ENCODE assay signal across 8 cellular contexts in the genomic region with DNA sequence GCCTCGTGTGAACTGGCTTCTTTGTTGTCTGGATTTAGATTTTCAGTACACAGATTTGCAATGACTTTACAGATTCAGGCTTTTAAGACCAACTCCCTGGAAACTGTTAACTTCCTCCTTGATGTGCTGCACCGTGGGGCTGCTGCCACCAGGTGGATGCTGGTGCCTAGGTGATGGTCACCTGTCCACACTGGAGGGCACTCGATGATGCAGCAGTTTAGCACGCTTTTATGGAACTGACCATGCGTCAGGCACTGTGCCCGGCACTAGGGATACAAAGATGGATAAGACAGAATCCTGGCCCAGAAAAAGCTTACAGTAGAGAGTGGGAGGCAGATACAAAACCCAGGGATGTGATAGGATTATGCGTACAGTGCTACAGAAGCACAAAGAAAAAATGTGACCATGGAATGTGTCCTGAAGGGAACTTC.
A peak's percentile ranks its signal among the peaks of the same experiment; 100 is the strongest.
DNase-seq lines count a peak whose midpoint lies in the region; ATAC-seq and TF ChIP-seq lines count a peak whose summit lies in the region.

No MANE protein-coding gene starts in this region.

- no peaks in the 10 kb centered on the region for H3K9me3 ChIP-seq in AG04450 (ENCODE audit: control insufficient read depth, insufficient read depth, low read length)
- H3K9me3 ChIP-seq in OCI-LY3 (ENCODE audit: insufficient read depth, low read length): no peaks in the 10 kb centered on the region

- no peak overlapping the region for H3K4me3 Mint-ChIP-seq in activated T-helper 1 cell treated with anti-CD3 and anti-CD28 coated beads, Interleukin-12 subunit alpha, Interleukin-12 subunit beta, Interleukin-2, Interleukin-4 antibody, amounts not matched to agents 30 ng/mL and 10 ng/mL and 1 ng/mL, durations not matched to agents 14 hours and 24 hours and 36 hours

- TF ChIP-seq CTCF in AG04450 (IDR thresholded peaks at IDR 0.05; ENCODE audit: low read depth, low read length) (0 out of 2 replicates have a peak, but pooled peaks have one; percentile 24), OCI-LY3 (IDR thresholded peaks at IDR 0.05; ENCODE audit: low read depth, low read length) (peak; percentile 73), foreskin keratinocyte (conservative IDR thresholded peaks at IDR 0.05) (peak; percentile 50)

- H3K36me3 Mint-ChIP-seq in activated T-helper 1 cell treated with anti-CD3 and anti-CD28 coated beads, Interleukin-12 subunit alpha, Interleukin-12 subunit beta, Interleukin-2, Interleukin-4 antibody, amounts not matched to agents 30 ng/mL and 10 ng/mL and 1 ng/mL, durations not matched to agents 14 hours and 24 hours and 36 hours (ENCODE audit: low read depth): no peaks in the 10 kb centered on the region

- no peak overlapping the region for H2AFZ ChIP-seq in OCI-LY3 (ENCODE audit: low read depth, low read length)

- no peaks in the 10 kb centered on the region for H4K20me1 ChIP-seq in OCI-LY3 (ENCODE audit: insufficient read depth, low read length)

- H3K27me3 ChIP-seq in AG04450 (ENCODE audit: control insufficient read depth, insufficient read depth, low read length) (peaks cover 2% of the 10 kb centered on the region), OCI-LY3 (ENCODE audit: low read depth, low read length) (no peaks in the 10 kb centered on the region), foreskin keratinocyte (peaks cover 5% of the 10 kb centered on the region)

- POLR2A ChIA-PET in AG04450 (lab: Yijun Ruan, JAX): no interaction called here

- H3K4me2 ChIP-seq in OCI-LY3 (ENCODE audit: low read length): no peak overlapping the region

- no peaks in the 10 kb centered on the region for H3K9me3 Mint-ChIP-seq in activated T-helper 1 cell treated with anti-CD3 and anti-CD28 coated beads, Interleukin-12 subunit alpha, Interleukin-12 subunit beta, Interleukin-2, Interleukin-4 antibody, amounts not matched to agents 30 ng/mL and 10 ng/mL and 1 ng/mL, durations not matched to agents 14 hours and 24 hours and 36 hours

- DNase-seq in AG04450 (ENCODE audit: low read depth, low spot score): no peak
- peak in 1 of 2 donors; percentile 11 for DNase-seq in foreskin keratinocyte
- no peak for DNase-seq in HCEC 1CT
- no peak for DNase-seq in activated T-helper 1 cell treated with anti-CD3 and anti-CD28 coated beads, Interleukin-12 subunit alpha, Interleukin-12 subunit beta, Interleukin-2, Interleukin-4 antibody, amounts not matched to agents 30 ng/mL and 10 ng/mL and 1 ng/mL, durations not matched to agents 14 hours and 24 hours and 36 hours (ENCODE audit: low spot score)

- H3K27ac ChIP-seq in AG04450 (ENCODE audit: low read depth, low read length): no peak overlapping the region
- H3K27ac ChIP-seq in OCI-LY3 (ENCODE audit: low read length): no peak overlapping the region
- no peak overlapping the region for H3K27ac ChIP-seq in foreskin keratinocyte

- intact Hi-C loops in activated T-helper 1 cell treated with anti-CD3 and anti-CD28 coated beads, Interleukin-12 subunit alpha, Interleukin-12 subunit beta, Interleukin-2, Interleukin-4 antibody, amounts not matched to agents 30 ng/mL and 10 ng/mL and 1 ng/mL, durations not matched to agents 14 hours and 24 hours and 36 hours (cut with micrococcal nuclease): loop anchor here (1.0 kb wide), 1 partner anchor 172 kb away; no protein-coding TSS in a partner anchor

- H3K9ac ChIP-seq in OCI-LY3 (ENCODE audit: low read length): no peak overlapping the region

- H3K4me3 ChIP-seq in AG04450 (ENCODE audit: low read depth, low read length) (no peak overlapping the region), OCI-LY3 (ENCODE audit: low read length) (no peak overlapping the region)

- no peaks in the 10 kb centered on the region for H3K36me3 ChIP-seq in OCI-LY3 (replicated peaks; ENCODE audit: low read depth, low read length)

- H3K27ac Mint-ChIP-seq in activated T-helper 1 cell treated with anti-CD3 and anti-CD28 coated beads, Interleukin-12 subunit alpha, Interleukin-12 subunit beta, Interleukin-2, Interleukin-4 antibody, amounts not matched to agents 30 ng/mL and 10 ng/mL and 1 ng/mL, durations not matched to agents 14 hours and 24 hours and 36 hours: no peak overlapping the region

- H3K79me2 ChIP-seq in OCI-LY3 (ENCODE audit: low read length): no peaks in the 10 kb centered on the region

- CTCF ChIA-PET in AG04450 (lab: Charles Lee): no interaction called here

- H3K27me3 Mint-ChIP-seq in activated T-helper 1 cell treated with anti-CD3 and anti-CD28 coated beads, Interleukin-12 subunit alpha, Interleukin-12 subunit beta, Interleukin-2, Interleukin-4 antibody, amounts not matched to agents 30 ng/mL and 10 ng/mL and 1 ng/mL, durations not matched to agents 14 hours and 24 hours and 36 hours (ENCODE audit: insufficient read depth): peaks cover 3% of the 10 kb centered on the region

- ATAC-seq in GM19324 (IDR thresholded peaks at IDR 0.05; ENCODE audit: low FRiP score, unreplicated experiment) (peak; percentile 67), foreskin keratinocyte (peak; percentile 67), GM18870 (IDR thresholded peaks at IDR 0.05; ENCODE audit: unreplicated experiment) (no peak), GM21423 (IDR thresholded peaks at IDR 0.05; ENCODE audit: unreplicated experiment) (no peak)

- no peaks in the 10 kb centered on the region for H3K4me1 Mint-ChIP-seq in activated T-helper 1 cell treated with anti-CD3 and anti-CD28 coated beads, Interleukin-12 subunit alpha, Interleukin-12 subunit beta, Interleukin-2, Interleukin-4 antibody, amounts not matched to agents 30 ng/mL and 10 ng/mL and 1 ng/mL, durations not matched to agents 14 hours and 24 hours and 36 hours (ENCODE audit: low read depth)

- H3K4me1 ChIP-seq in OCI-LY3 (ENCODE audit: low read length): peaks cover 10% of the 10 kb centered on the region
- no peaks in the 10 kb centered on the region for H3K4me1 ChIP-seq in foreskin keratinocyte

Comparison
In these comparisons a context has a peak if more than half of its experiments do, and no peak if none do; other contexts are left out.
1. ATAC-seq: peak in GM19324 (single experiment) and foreskin keratinocyte (single experiment); none in GM18870 (single experiment) and GM21423 (single experiment).
2. Peak in every context shown above with its lines, with median percentiles within 50 percentile points of each other: CTCF ChIP-seq.